Comparison of ENCODE assay signal across 25 cellular contexts in the genomic region with DNA sequence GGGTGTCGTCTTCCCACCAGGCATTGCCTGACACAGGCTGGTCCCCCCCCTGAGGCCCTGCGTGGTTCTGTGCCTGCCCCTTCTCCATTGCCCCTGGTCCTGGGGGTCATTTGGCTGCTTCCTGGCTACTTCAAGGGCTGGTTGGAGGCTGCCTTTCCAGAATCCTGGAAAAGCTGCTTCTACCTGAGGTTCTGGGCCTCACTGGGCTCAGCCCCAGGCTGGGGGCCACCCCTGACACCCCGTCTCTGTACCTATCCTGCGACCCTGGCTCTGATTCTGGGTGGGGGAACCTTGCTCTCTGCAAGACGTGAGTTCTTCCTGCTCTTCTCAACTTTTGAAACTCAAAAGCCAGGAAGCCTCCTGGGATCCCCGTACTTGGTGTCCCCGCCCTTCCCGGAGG.
DNase-seq lines count a peak whose midpoint lies in the region; ATAC-seq, FAIRE-seq and TF ChIP-seq lines count a peak whose summit lies in the region.
"Had no signal": no experiment of that assay in that cellular context is flagged by ENCODE, and none has a peak within 500 bp of the region (broad histone marks: within the 10 kb centered on the region; RNA-seq: fewer than 3 reads in every experiment).

No MANE protein-coding gene starts in this region.

- TF ChIP-seq EP300 in A549 (IDR thresholded peaks at IDR 0.05), result no peak

- H3K23ac ChIP-seq in IMR-90 (ENCODE audit: low read depth, low read length) (no peak overlapping the region), neuronal stem cell (ENCODE audit: low read depth, low read length, poor library complexity) (no peak overlapping the region)

- no peak for TF ChIP-seq POLR2A in A549 (IDR thresholded peaks at IDR 0.05; ENCODE audit: low read length)
- no peak for TF ChIP-seq POLR2A in IMR-90 (IDR thresholded peaks at IDR 0.05; ENCODE audit: low read depth, low read length)

- H3K27me3 ChIP-seq in IMR-90 (ENCODE audit: control insufficient read depth, insufficient read depth, low read length) (no peaks in the 10 kb centered on the region), keratinocyte (ENCODE audit: control insufficient read depth, extremely low read depth, insufficient read depth, low read length) (no peaks in the 10 kb centered on the region), neuronal stem cell (ENCODE audit: control insufficient read depth in 3 of 3, insufficient read depth in 3 of 3, low read depth in 1 of 3, low read length in 3 of 3) (peaks cover 0 to 7% (median 0%) of the 10 kb centered on the region in 3 experiments), dorsolateral prefrontal cortex (peaks cover 0 to 4% (median 0%) of the 10 kb centered on the region in 45 donors)
- H3K27me3 ChIP-seq: BE2C had no signal

- no TSS peak for BruUV-seq in IMR-90 (replicated peaks; lab: Mats Ljungman, UMichigan)

- H3K9me1 ChIP-seq in IMR-90 (ENCODE audit: insufficient read depth, low read length) (0 out of 2 replicates have a peak, but pooled peaks cover 3% of the 10 kb centered on the region), keratinocyte (ENCODE audit: control insufficient read depth, extremely low read depth, insufficient read depth, low read length) (no peaks in the 10 kb centered on the region)

- H4K5ac ChIP-seq in IMR-90 (ENCODE audit: low read depth, low read length), result no peak overlapping the region

- no peak overlapping the region for H2BK5ac ChIP-seq in IMR-90 (ENCODE audit: low read depth, low read length, poor library complexity, severe bottlenecking)
- no peak overlapping the region for H2BK5ac ChIP-seq in neuronal stem cell (ENCODE audit: low read length)

- in situ Hi-C loops in IMR-90 (cut with MboI; ENCODE audit: low sequenced_read_pairs), result no loop called here

- no peak overlapping the region for H2BK12ac ChIP-seq in neuronal stem cell (ENCODE audit: low read length)

- CTCF ChIA-PET in A549 (lab: Yijun Ruan, JAX), result interaction anchor here (1.5 kb wide), 1 partner anchor 8 kb away, joined by 4 read pairs; no protein-coding TSS in a partner anchor
- CTCF ChIA-PET in IMR-90 (lab: Yijun Ruan, JAX), result no interaction called here

- WGBS in A549 (ENCODE audit: missing lambda C conversion rate), result 81% methylated on average over 8 of the region's 8 CpGs
- WGBS in IMR-90 (ENCODE audit: extremely low coverage in 2 of 2, insufficient read length in 1 of 2), 2 experiments, result 89% methylated on average over 5 of the region's 8 CpGs; no CpG with 5 or more reads in 1 of the 2 experiments
- WGBS in neuronal stem cell (ENCODE audit: extremely low coverage in 2 of 2, insufficient read length in 2 of 2, insufficient replicate concordance in 1 of 2), 2 donors, result no CpG with 5 or more reads among the region's 8 CpGs

- H2BK120ac ChIP-seq in IMR-90 (ENCODE audit: low read depth, low read length), result no peak overlapping the region
- peak overlapping the region; percentile 78 for H2BK120ac ChIP-seq in neuronal stem cell (ENCODE audit: low read depth, low read length)

- H4K20me1 ChIP-seq in IMR-90 (ENCODE audit: insufficient read depth, low read length), result no peaks in the 10 kb centered on the region
- H4K20me1 ChIP-seq in keratinocyte (ENCODE audit: control insufficient read depth, extremely low read depth, insufficient read depth, low read length), result no peaks in the 10 kb centered on the region

- TF ChIP-seq RAD21 in A549 (conservative IDR thresholded peaks at IDR 0.05 in 1 of 2, IDR thresholded peaks at IDR 0.05 in 1 of 2), result no peak
- TF ChIP-seq RAD21 in IMR-90 (IDR thresholded peaks at IDR 0.05; ENCODE audit: low read length), result no peak

- no peak overlapping the region for H3K4me3 ChIP-seq in A549
- H3K4me3 ChIP-seq in IMR-90 (ENCODE audit: insufficient read depth, low read depth, low read length), result no peak overlapping the region
- no peak overlapping the region for H3K4me3 ChIP-seq in keratinocyte (ENCODE audit: control insufficient read depth in 2 of 3, extremely low read depth in 1 of 3, insufficient read depth in 2 of 3, low read depth in 1 of 3, low read length in 3 of 3)
- no peak overlapping the region for H3K4me3 ChIP-seq in neuronal stem cell (ENCODE audit: low read length in 2 of 2)
- H3K4me3 ChIP-seq in dorsolateral prefrontal cortex, result no peak overlapping the region
- H3K4me3 ChIP-seq: GM12878, HAP-1, SK-N-MC had no signal

- no peaks in the 10 kb centered on the region for H3K79me2 ChIP-seq in keratinocyte (ENCODE audit: control insufficient read depth, insufficient read depth, low read length)

- TF ChIP-seq CTCF in A549 (IDR thresholded peaks at IDR 0.05), result no peak
- no peak for TF ChIP-seq CTCF in IMR-90 (conservative IDR thresholded peaks at IDR 0.05; ENCODE audit: low read depth, low read length)
- TF ChIP-seq CTCF in keratinocyte (optimal IDR thresholded peaks at IDR 0.05 in 1 of 3, IDR thresholded peaks at IDR 0.05 in 1 of 3, conservative IDR thresholded peaks at IDR 0.05 in 1 of 3; ENCODE audit: extremely low read depth in 1 of 3, insufficient read depth in 2 of 3, low read length in 3 of 3), result no peak
- TF ChIP-seq CTCF in dorsolateral prefrontal cortex (IDR thresholded peaks at IDR 0.05 in 54 of 56, conservative IDR thresholded peaks at IDR 0.05 in 2 of 56; ENCODE audit: low read depth in 1 of 56, partially characterized antibody in 56 of 56), result no peak

- H3K14ac ChIP-seq in IMR-90 (replicated peaks; ENCODE audit: low read depth, low read length), result no peak overlapping the region; the same call in 1 of the 2 replicates
- no peak overlapping the region for H3K14ac ChIP-seq in neuronal stem cell (ENCODE audit: low read length)

- H3K4me1 ChIP-seq in A549 (0 out of 3 replicates have a peak, but pooled peaks cover 2% of the 10 kb centered on the region), IMR-90 (ENCODE audit: control insufficient read depth, insufficient read depth, low read length) (no peaks in the 10 kb centered on the region), keratinocyte (ENCODE audit: control insufficient read depth, extremely low read depth, insufficient read depth, low read length) (peaks cover 18% of the 10 kb centered on the region), neuronal stem cell (ENCODE audit: control insufficient read depth in 2 of 2, insufficient read depth in 1 of 2, low read depth in 1 of 2, low read length in 2 of 2) (no peaks in the 10 kb centered on the region)
- H3K4me1 ChIP-seq: BE2C had no signal

- H3K4ac ChIP-seq in IMR-90 (ENCODE audit: low read depth, low read length), result no peak overlapping the region
- no peak overlapping the region for H3K4ac ChIP-seq in neuronal stem cell (ENCODE audit: low read length)

- H2AFZ ChIP-seq in IMR-90 (replicated peaks; ENCODE audit: low read length, poor library complexity), result no peak overlapping the region
- peak overlapping the region; percentile 64 for H2AFZ ChIP-seq in keratinocyte (ENCODE audit: control insufficient read depth, low read length)
- no peak overlapping the region for H2AFZ ChIP-seq in neuronal stem cell (ENCODE audit: low read length)

- H4K91ac ChIP-seq in IMR-90 (ENCODE audit: insufficient read depth, low read depth, low read length) (peak overlapping the region; percentile 37; the same call in 1 of the 2 replicates), neuronal stem cell (ENCODE audit: low read depth, low read length, poor library complexity) (no peak overlapping the region)

- peak overlapping the region; percentile 23 to 73; a peak in 5 of 6 replicates for H3K27ac ChIP-seq in A549
- H3K27ac ChIP-seq in IMR-90 (ENCODE audit: insufficient read depth, low read length), result no peak overlapping the region
- no peak overlapping the region for H3K27ac ChIP-seq in keratinocyte (ENCODE audit: control insufficient read depth, insufficient read depth, low read length)
- H3K27ac ChIP-seq in neuronal stem cell (replicated peaks; ENCODE audit: low read length), result no peak overlapping the region
- H3K27ac ChIP-seq in dorsolateral prefrontal cortex, result no peak overlapping the region
- H3K27ac ChIP-seq: KMS-11, SK-N-MC had no signal

- H4K8ac ChIP-seq in IMR-90 (ENCODE audit: low read depth in 2 of 2, low read length in 2 of 2), result no peak overlapping the region
- no peak overlapping the region for H4K8ac ChIP-seq in neuronal stem cell (ENCODE audit: low read depth, low read length)

- no peak overlapping the region for H2BK20ac ChIP-seq in IMR-90 (ENCODE audit: low read depth, low read length)

- H3K9ac ChIP-seq in IMR-90 (ENCODE audit: low read depth, low read length), result no peak overlapping the region
- no peak overlapping the region for H3K9ac ChIP-seq in keratinocyte (ENCODE audit: control insufficient read depth, extremely low read depth, insufficient read depth, low read length)
- H3K9ac ChIP-seq in neuronal stem cell (ENCODE audit: low read depth, low read length, poor library complexity), result peak overlapping the region; percentile 32
- H3K9ac ChIP-seq: KMS-11 had no signal

- H3K56ac ChIP-seq in IMR-90 (ENCODE audit: extremely low read depth, insufficient read depth, low read length), result no peak overlapping the region

- intact Hi-C loops in IMR-90 (cut with micrococcal nuclease), result no loop called here
- intact Hi-C loops in dorsolateral prefrontal cortex (cut with DNase I), result no loop called here

- H3K4me2 ChIP-seq in A549 (no peak overlapping the region), IMR-90 (ENCODE audit: low read depth, low read length) (no peak overlapping the region), keratinocyte (ENCODE audit: control insufficient read depth, extremely low read depth, insufficient read depth, low read depth, low read length) (peak overlapping the region; percentile 14), neuronal stem cell (ENCODE audit: insufficient read depth, low read length, poor library complexity, severe bottlenecking) (no peak overlapping the region)
- H3K4me2 ChIP-seq: KMS-11 had no signal

- H3K18ac ChIP-seq in IMR-90 (ENCODE audit: low read depth, low read length) (no peak overlapping the region), neuronal stem cell (ENCODE audit: low read length) (peak overlapping the region; percentile 83)

- H2BK15ac ChIP-seq in IMR-90 (ENCODE audit: low read depth, low read length) (0 out of 3 replicates have a peak overlapping the region, but pooled peaks have one; percentile 8), neuronal stem cell (ENCODE audit: low read length) (peak overlapping the region; percentile 3)

- ATAC-seq in A549, result no peak
- no peak for ATAC-seq in IMR-90 (ENCODE audit: low read depth)
- ATAC-seq in HG02642 (IDR thresholded peaks at IDR 0.05; ENCODE audit: poor library complexity, unreplicated experiment), result no peak
- ATAC-seq: GM12878 had no signal

- no peaks in the 10 kb centered on the region for H3K79me1 ChIP-seq in IMR-90 (ENCODE audit: low read depth in 1 of 2, low read length in 2 of 2)
- no peaks in the 10 kb centered on the region for H3K79me1 ChIP-seq in neuronal stem cell (ENCODE audit: low read depth, low read length)

- POLR2A ChIA-PET in A549 (lab: Yijun Ruan, JAX), result no interaction called here
- POLR2A ChIA-PET in IMR-90 (lab: Charles Lee; ENCODE audit: unreplicated experiment), result no interaction called here

- H2AK5ac ChIP-seq in IMR-90 (ENCODE audit: low read depth, low read length), result peak overlapping the region; percentile 38; the same call in 1 of the 2 replicates
- H2AK5ac ChIP-seq in neuronal stem cell (ENCODE audit: low read depth, low read length), result no peak overlapping the region

- DNase-seq in A549 (ENCODE audit: low read depth in 1 of 2, low spot score in 1 of 2) (no peak), IMR-90 (no peak), keratinocyte (ENCODE audit: low read depth, low spot score) (no peak), neuronal stem cell (ENCODE audit: low spot score) (no peak), dorsolateral prefrontal cortex (no peak), NCI-H1930 (lab: John Stamatoyannopoulos, UW) (no peak)
- no peak for DNase-seq in stimulated activated CD4-positive, alpha-beta T cell treated with anti-CD3 and anti-CD28 coated beads, Interleukin-4, amount 100 ng/mL, for 4 hours
- DNase-seq: 8988T; BE2C; CD4-positive, alpha-beta T cell; COR-L47; DMS79; NCI-H1105; NCI-H146; NCI-H2029 treated with DMSO at 0.1 percent for 48 hours; NCI-H2171; NCI-H524 treated with DMSO at 0.1 percent for 48 hours; NCI-H82; OCI-M1; SHP77 had no signal

- dilution Hi-C loops in IMR-90 (cut with HindIII; ENCODE audit: low sequenced_read_pairs, unreplicated experiment), result no loop called here
- dilution Hi-C loops in keratinocyte (cut with MboI; ENCODE audit: extremely low pct_ligation_motif_present, low sequenced_read_pairs), result no loop called here

- H2AK9ac ChIP-seq in IMR-90 (replicated peaks; ENCODE audit: low read depth, low read length, poor library complexity), result peak overlapping the region; percentile 37

- H3K36me3 ChIP-seq in IMR-90 (ENCODE audit: control insufficient read depth, insufficient read depth, low read length) (no peaks in the 10 kb centered on the region), keratinocyte (ENCODE audit: control insufficient read depth in 2 of 2, extremely low read depth in 1 of 2, insufficient read depth in 2 of 2, low read length in 2 of 2) (no peaks in the 10 kb centered on the region), neuronal stem cell (replicated peaks in 1 of 2; ENCODE audit: control insufficient read depth in 2 of 2, insufficient read depth in 2 of 2, low read length in 2 of 2) (no peaks in the 10 kb centered on the region)
- H3K36me3 ChIP-seq: BE2C, HAP-1 had no signal

- H3K9me3 ChIP-seq in A549 (no peaks in the 10 kb centered on the region), IMR-90 (ENCODE audit: control insufficient read depth, insufficient read depth, low read length) (no peaks in the 10 kb centered on the region), keratinocyte (ENCODE audit: control insufficient read depth, low read depth, low read length) (no peaks in the 10 kb centered on the region), neuronal stem cell (replicated peaks in 1 of 2; ENCODE audit: control insufficient read depth in 2 of 2, insufficient read depth in 1 of 2, low read depth in 1 of 2, low read length in 2 of 2) (no peaks in the 10 kb centered on the region)
- H3K9me3 ChIP-seq: BE2C, HAP-1 had no signal

- FAIRE-seq in A549 (lab: Jason Lieb, UNC) (no peak), keratinocyte (lab: Jason Lieb, UNC) (no peak)
- FAIRE-seq: GM12878 had no signal

Comparison
In these comparisons a context has a peak if more than half of its experiments do, and no peak if none do; other contexts are left out.
1. H3K27ac ChIP-seq: peak in A549 (2 of 2); none in IMR-90 (single experiment), keratinocyte (single experiment), neuronal stem cell (single experiment) and dorsolateral prefrontal cortex (0 of 59).